In genomic region chr12:93944196-93944595, GRCh38 we compare ENCODE assay signal across 20 cellular contexts.
"Had no signal": no experiment of that assay in that cellular context is flagged by ENCODE, and none has a peak within 500 bp of the region (broad histone marks: within the 10 kb centered on the region; RNA-seq: fewer than 3 reads in every experiment).

No MANE protein-coding gene starts in this region.

- H3K4me1 ChIP-seq: heart left ventricle, sigmoid colon had no signal

- H3K9me3 ChIP-seq: adrenal gland, mucosa of descending colon, sigmoid colon had no signal

- H3K27me3 ChIP-seq: adrenal gland, heart left ventricle, sigmoid colon had no signal

- H3K4me3 Mint-ChIP-seq: activated CD8-positive, alpha-beta T cell treated with anti-CD3 and anti-CD28 coated beads, Interleukin-2, amount 10 ng/mL, durations not matched to agents 7 days and 5 days; activated naive CD4-positive, alpha-beta T cell treated with anti-CD3 and anti-CD28 coated beads, Interleukin-2, amount 10 ng/mL, durations not matched to agents 7 days and 5 days; brain; dendritic cell treated with granulocyte-macrophage colony-stimulating factor and Interleukin-4, amounts not matched to agents 40 ng/mL and 50 ng/mL, for 4 days; endodermal cell; natural killer cell; T-cell; WTC11 had no signal

- H3K36me3 ChIP-seq: adrenal gland, heart left ventricle, sigmoid colon had no signal

- DNase-seq: activated CD4-positive, alpha-beta T cell treated with anti-CD3 and anti-CD28 coated beads for 48 hours; activated CD8-positive, alpha-beta memory T cell treated with anti-CD3 and anti-CD28 coated beads, Interleukin-2, amount 50 U/mL, for 48 hours; activated CD8-positive, alpha-beta T cell treated with anti-CD3 and anti-CD28 coated beads, Interleukin-2, amount 10 ng/mL, durations not matched to agents 7 days and 5 days; activated naive CD4-positive, alpha-beta T cell treated with anti-CD3 and anti-CD28 coated beads, Interleukin-2, amount 10 ng/mL, durations not matched to agents 7 days and 5 days; foreskin melanocyte; mucosa of descending colon; natural killer cell; occipital lobe; sigmoid colon; stimulated activated CD4-positive, alpha-beta T cell treated with anti-CD3 and anti-CD28 coated beads, Interleukin-4, amount 100 ng/mL, for 1 hour; stimulated activated CD8-positive, alpha-beta memory T cell treated with anti-CD3 and anti-CD28 coated beads, Interleukin-4, amount 100 ng/mL, for 48 hours; stimulated activated naive CD8-positive, alpha-beta T cell treated with anti-CD3 and anti-CD28 coated beads, Interleukin-15, Interleukin-2, amounts not matched to agents 100 U/mL and 50 U/mL, for 24 hours; T-cell; T1000 had no signal

- H3K9me3 Mint-ChIP-seq: natural killer cell had no signal

- H3K27ac Mint-ChIP-seq: activated CD8-positive, alpha-beta T cell treated with anti-CD3 and anti-CD28 coated beads, Interleukin-2, amount 10 ng/mL, durations not matched to agents 7 days and 5 days; activated naive CD4-positive, alpha-beta T cell treated with anti-CD3 and anti-CD28 coated beads, Interleukin-2, amount 10 ng/mL, durations not matched to agents 7 days and 5 days; dendritic cell treated with granulocyte-macrophage colony-stimulating factor and Interleukin-4, amounts not matched to agents 40 ng/mL and 50 ng/mL, for 4 days; endodermal cell; natural killer cell; T-cell; WTC11 had no signal

- H3K27ac ChIP-seq: adrenal gland, heart left ventricle, sigmoid colon had no signal

- H3K36me3 Mint-ChIP-seq: brain had no signal

- ATAC-seq: activated CD8-positive, alpha-beta T cell treated with anti-CD3 and anti-CD28 coated beads, Interleukin-2, amount 10 ng/mL, durations not matched to agents 7 days and 5 days; natural killer cell; stimulated activated naive CD8-positive, alpha-beta T cell treated with anti-CD3 and anti-CD28 coated beads, Interleukin-15, Interleukin-2, amounts not matched to agents 100 U/mL and 50 U/mL, for 24 hours; T-cell had no signal

- H3K4me3 ChIP-seq: adrenal gland, heart left ventricle, mucosa of descending colon, sigmoid colon had no signal

- H3K27me3 Mint-ChIP-seq: brain, T-cell had no signal

- H3K4me1 Mint-ChIP-seq: brain, natural killer cell, T-cell had no signal
